In genomic region chr2:169823996-169824372, GRCh38 we compare ENCODE assay signal across 1 cellular context.
TF ChIP-seq lines count a peak whose summit lies in the region.

No MANE protein-coding gene starts in this region.

TF ChIP-seq in A549, 52 proteins besides CTCF, POLR2A, EP300 and RAD21 (continued from another document):
- TF ChIP-seq, protein P1, sequence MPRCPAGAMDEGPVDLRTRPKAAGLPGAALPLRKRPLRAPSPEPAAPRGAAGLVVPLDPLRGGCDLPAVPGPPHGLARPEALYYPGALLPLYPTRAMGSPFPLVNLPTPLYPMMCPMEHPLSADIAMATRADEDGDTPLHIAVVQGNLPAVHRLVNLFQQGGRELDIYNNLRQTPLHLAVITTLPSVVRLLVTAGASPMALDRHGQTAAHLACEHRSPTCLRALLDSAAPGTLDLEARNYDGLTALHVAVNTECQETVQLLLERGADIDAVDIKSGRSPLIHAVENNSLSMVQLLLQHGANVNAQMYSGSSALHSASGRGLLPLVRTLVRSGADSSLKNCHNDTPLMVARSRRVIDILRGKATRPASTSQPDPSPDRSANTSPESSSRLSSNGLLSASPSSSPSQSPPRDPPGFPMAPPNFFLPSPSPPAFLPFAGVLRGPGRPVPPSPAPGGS (IDR thresholded peaks at IDR 0.05): no peak
TF ChIP-seq in A549: peak in this region for 0.
